15 cellular contexts compared by ENCODE assay signal in genomic region chr16:20421748-20422147, GRCh38. TPM values are rescaled to one million over a fixed set of nuclear protein-coding genes. Genes with fewer than 3 reads are reported as not detected.
"Had no signal": no experiment of that assay in that cellular context is flagged by ENCODE, and none has a peak within 500 bp of the region (broad histone marks: within the 10 kb centered on the region; RNA-seq: fewer than 3 reads in every experiment).

No MANE protein-coding gene starts in this region.

RNA-seq across cellular contexts. Expression of gene ACSM5, which starts 12.4 kb away (rescaled TPM):
- total RNA-seq: activated B cell treated with CpG ODN at 0.5 μM for 24 hours; activated CD4-positive, alpha-beta memory T cell treated with anti-CD3 and anti-CD28 coated beads for 36 hours; activated CD4-positive, alpha-beta memory T cell treated with anti-CD3 and anti-CD28 coated beads, Interleukin-2, amount 10 ng/mL, durations not matched to agents 7 days and 5 days; activated CD4-positive, alpha-beta T cell treated with anti-CD3 and anti-CD28 coated beads for 36 hours; activated CD4-positive, alpha-beta T cell treated with anti-CD3 and anti-CD28 coated beads, Interleukin-2, amount 10 ng/mL, durations not matched to agents 24 days and 14 days; activated CD4-positive, alpha-beta T cell treated with anti-CD3 and anti-CD28 coated beads, Interleukin-2, amount 10 ng/mL, durations not matched to agents 7 days and 5 days; activated CD8-positive, alpha-beta memory T cell treated with anti-CD3 and anti-CD28 coated beads for 36 hours; activated CD8-positive, alpha-beta memory T cell treated with anti-CD3 and anti-CD28 coated beads, Interleukin-2, amount 10 ng/mL, durations not matched to agents 7 days and 5 days; activated CD8-positive, alpha-beta T cell treated with anti-CD3 and anti-CD28 coated beads for 36 hours; activated CD8-positive, alpha-beta T cell treated with anti-CD3 and anti-CD28 coated beads, Interleukin-2, amount 10 ng/mL, durations not matched to agents 7 days and 5 days; T-helper 1 cell treated with Interleukin-12 subunit alpha and Interleukin-12 subunit beta and Interleukin-4 antibody, amounts not matched to agents 30 ng/mL and 1 ng/mL, for 36 hours; T-helper 17 cell; T-helper 2 cell treated with Interferon-gamma antibody and Interleukin-4, amounts not matched to agents 100 ng/mL and 5 ng/mL, for 36 hours had no signal

RNA-seq across cellular contexts. Expression of gene PDILT, which starts 17.2 kb away (rescaled TPM):
- total RNA-seq: activated B cell treated with CpG ODN at 0.5 μM for 24 hours; activated CD4-positive, alpha-beta memory T cell treated with anti-CD3 and anti-CD28 coated beads for 36 hours; activated CD4-positive, alpha-beta memory T cell treated with anti-CD3 and anti-CD28 coated beads, Interleukin-2, amount 10 ng/mL, durations not matched to agents 7 days and 5 days; activated CD4-positive, alpha-beta T cell treated with anti-CD3 and anti-CD28 coated beads for 36 hours; activated CD4-positive, alpha-beta T cell treated with anti-CD3 and anti-CD28 coated beads, Interleukin-2, amount 10 ng/mL, durations not matched to agents 24 days and 14 days; activated CD4-positive, alpha-beta T cell treated with anti-CD3 and anti-CD28 coated beads, Interleukin-2, amount 10 ng/mL, durations not matched to agents 7 days and 5 days; activated CD8-positive, alpha-beta memory T cell treated with anti-CD3 and anti-CD28 coated beads for 36 hours; activated CD8-positive, alpha-beta memory T cell treated with anti-CD3 and anti-CD28 coated beads, Interleukin-2, amount 10 ng/mL, durations not matched to agents 7 days and 5 days; activated CD8-positive, alpha-beta T cell treated with anti-CD3 and anti-CD28 coated beads for 36 hours; activated CD8-positive, alpha-beta T cell treated with anti-CD3 and anti-CD28 coated beads, Interleukin-2, amount 10 ng/mL, durations not matched to agents 7 days and 5 days; T-cell; T-helper 1 cell treated with Interleukin-12 subunit alpha and Interleukin-12 subunit beta and Interleukin-4 antibody, amounts not matched to agents 30 ng/mL and 1 ng/mL, for 36 hours; T-helper 17 cell; T-helper 2 cell treated with Interferon-gamma antibody and Interleukin-4, amounts not matched to agents 100 ng/mL and 5 ng/mL, for 36 hours; WTC11 had no signal

RNA-seq across cellular contexts. Expression of gene ACSM2A, which starts 29.6 kb away (rescaled TPM):
- total RNA-seq: activated B cell treated with CpG ODN at 0.5 μM for 24 hours; activated CD4-positive, alpha-beta memory T cell treated with anti-CD3 and anti-CD28 coated beads for 36 hours; activated CD4-positive, alpha-beta memory T cell treated with anti-CD3 and anti-CD28 coated beads, Interleukin-2, amount 10 ng/mL, durations not matched to agents 7 days and 5 days; activated CD4-positive, alpha-beta T cell treated with anti-CD3 and anti-CD28 coated beads, Interleukin-2, amount 10 ng/mL, durations not matched to agents 24 days and 14 days; activated CD4-positive, alpha-beta T cell treated with anti-CD3 and anti-CD28 coated beads, Interleukin-2, amount 10 ng/mL, durations not matched to agents 7 days and 5 days; activated CD8-positive, alpha-beta memory T cell treated with anti-CD3 and anti-CD28 coated beads for 36 hours; activated CD8-positive, alpha-beta T cell treated with anti-CD3 and anti-CD28 coated beads for 36 hours; activated CD8-positive, alpha-beta T cell treated with anti-CD3 and anti-CD28 coated beads, Interleukin-2, amount 10 ng/mL, durations not matched to agents 7 days and 5 days; T-helper 1 cell treated with Interleukin-12 subunit alpha and Interleukin-12 subunit beta and Interleukin-4 antibody, amounts not matched to agents 30 ng/mL and 1 ng/mL, for 36 hours; T-helper 17 cell; T-helper 2 cell treated with Interferon-gamma antibody and Interleukin-4, amounts not matched to agents 100 ng/mL and 5 ng/mL, for 36 hours; WTC11 had no signal
